Comparison of ENCODE assay signal across 8 cellular contexts in the genomic region with DNA sequence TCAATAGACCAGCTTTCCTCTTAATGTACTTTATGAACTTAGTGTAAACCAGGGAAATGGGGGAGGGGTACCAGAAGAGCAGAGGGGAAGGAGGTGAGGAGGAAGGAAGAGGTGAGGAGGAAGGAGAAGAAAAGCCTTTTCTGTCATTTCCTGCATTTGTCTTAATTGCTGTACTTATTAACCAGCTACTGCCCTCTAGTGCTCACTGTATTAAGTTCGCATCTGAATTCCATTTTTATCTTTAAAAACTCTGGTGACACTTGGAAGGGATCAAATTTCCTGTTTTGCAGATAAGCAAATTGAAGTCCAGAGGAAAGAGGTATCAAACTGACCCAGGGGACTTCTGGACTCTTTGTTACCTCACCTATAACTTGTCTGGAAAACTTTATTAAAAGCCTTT. TPM values are rescaled to one million over a fixed set of nuclear protein-coding genes. Genes with fewer than 3 reads are reported as not detected.
A peak's percentile ranks its signal among the peaks of the same experiment; 100 is the strongest.
DNase-seq lines count a peak whose midpoint lies in the region; ATAC-seq, FAIRE-seq and TF ChIP-seq lines count a peak whose summit lies in the region.

No MANE protein-coding gene starts in this region.

- peaks cover 5% of the 10 kb centered on the region for H3K4me1 ChIP-seq in A549
- peaks cover 10% of the 10 kb centered on the region for H3K4me1 ChIP-seq in osteoblast (ENCODE audit: insufficient read depth, low read length)

- ATAC-seq in A549, result peak; percentile 61 to 68; a peak in 4 of 6 replicates
- no peak for ATAC-seq in HG03521 (IDR thresholded peaks at IDR 0.05; ENCODE audit: unreplicated experiment)

- TF ChIP-seq POLR2A in A549 (IDR thresholded peaks at IDR 0.05; ENCODE audit: low read length), result no peak

- no peaks in the 10 kb centered on the region for H3K79me2 ChIP-seq in osteoblast (ENCODE audit: insufficient read depth, low read length)

- H3K27ac ChIP-seq in A549 (peak overlapping the region; percentile 15 to 63; a peak in 4 of 6 replicates), osteoblast (ENCODE audit: low read depth, low read length) (no peak overlapping the region)

- H3K4me2 ChIP-seq in A549, result no peak overlapping the region
- no peak overlapping the region for H3K4me2 ChIP-seq in osteoblast (ENCODE audit: insufficient read depth, low read length)

- TF ChIP-seq EP300 in A549 (IDR thresholded peaks at IDR 0.05), result no peak

- H3K4me3 ChIP-seq in A549, result no peak overlapping the region
- no peak overlapping the region for H3K4me3 ChIP-seq in fibroblast of pulmonary artery (replicated peaks; ENCODE audit: low read depth, low read length)
- no peak overlapping the region for H3K4me3 ChIP-seq in osteoblast (ENCODE audit: insufficient read depth, low read length)

- no peaks in the 10 kb centered on the region for H3K27me3 ChIP-seq in osteoblast (ENCODE audit: insufficient read depth, low read length)

- TF ChIP-seq CTCF in A549 (IDR thresholded peaks at IDR 0.05) (peak; percentile 92), fibroblast of pulmonary artery (IDR thresholded peaks at IDR 0.05; ENCODE audit: low read length, missing control alignments) (peak; percentile 73), osteoblast (IDR thresholded peaks at IDR 0.05; ENCODE audit: extremely low read depth, low read depth, low read length) (peak; percentile 70)

- CTCF ChIA-PET in A549 (lab: Yijun Ruan, JAX), result interaction anchor here (0.5 to 13.8 kb wide), 57 partner anchors 8 to 1554 kb away, joined by 3 to 214 read pairs (median 4); partner anchors contain the start of genes BORCS5, LRP6 and MANSC1

- H4K20me1 ChIP-seq in osteoblast (ENCODE audit: insufficient read depth, low read length), result no peaks in the 10 kb centered on the region

- no peak overlapping the region for H2AFZ ChIP-seq in osteoblast (ENCODE audit: low read length)

- peak; percentile 89 for FAIRE-seq in A549 (lab: Jason Lieb, UNC)

- POLR2A ChIA-PET in A549 (lab: Yijun Ruan, JAX), result interaction anchor here (1.7 kb wide), 1 partner anchor 61 kb away, joined by 6 read pairs; the partner anchor contains the start of gene LRP6

- H3K36me3 ChIP-seq in osteoblast (ENCODE audit: insufficient read depth, low read length), result no peaks in the 10 kb centered on the region

- peak; percentile 55 to 82 for DNase-seq in A549 (ENCODE audit: low read depth in 1 of 2, low spot score in 1 of 2)
- peak; percentile 18 for DNase-seq in ELF-1 (ENCODE audit: low read depth, low spot score)
- DNase-seq in NCI-H1105 treated with DMSO at 0.1 percent for 48 hours (lab: John Stamatoyannopoulos, UW), result peak; percentile 77
- peak; percentile 9 to 80 for DNase-seq in SW 1271 (lab: John Stamatoyannopoulos, UW)
- DNase-seq in fibroblast of pulmonary artery (ENCODE audit: low read depth), result peak; percentile 81
- no peak for DNase-seq in osteoblast (ENCODE audit: insufficient read length, low spot score, missing footprints)
- DNase-seq in HPDE6-E6E7 (ENCODE audit: extremely low spot score), result no peak

- 0% methylated on average over 1 of the region's 1 CpG for WGBS in A549 (ENCODE audit: missing lambda C conversion rate)

- no peaks in the 10 kb centered on the region for H3K9me3 ChIP-seq in A549
- H3K9me3 ChIP-seq in osteoblast (ENCODE audit: low read depth, low read length), result no peaks in the 10 kb centered on the region

- TF ChIP-seq RAD21 in A549 (conservative IDR thresholded peaks at IDR 0.05 in 1 of 2, IDR thresholded peaks at IDR 0.05 in 1 of 2), result peak; percentile 90 to 96

TF ChIP-seq in A549, 52 proteins besides CTCF, POLR2A, EP300 and RAD21:
- TF ChIP-seq REST (IDR thresholded peaks at IDR 0.05), result no peak
- peak; percentile 92 for TF ChIP-seq SMC3 (IDR thresholded peaks at IDR 0.05)

RNA-seq across cellular contexts. Expression of gene MANSC1, which starts 22.2 kb away (rescaled TPM):
- polyA plus RNA-seq in A549 (2011; rRNA removed) (3.9 and 9.7 TPM in 2 replicates), A549 (2017; fragmentation: RNase III; extraction: RNeasy Plus Mini Kit Qiagen cat#74134 plus additional on column Dnase treatment) (3.7 to 4.4 TPM (median 3.8 TPM) in 3 replicates)
- 0.86 and 1.1 TPM in 2 replicates for polyA plus RNA-seq in A549 (2012; cell fraction: cytosol; rRNA removed)
- polyA plus RNA-seq in A549 (2012; cell fraction: nucleus; rRNA removed), result 0.47 and 0.86 TPM in 2 replicates
- 3.5 and 4.5 TPM in 2 replicates for polyA minus RNA-seq in A549 (2011; rRNA and poly(A)+ RNA removed)
- total RNA-seq in osteoblast, result 3.3 and 4.7 TPM in 2 replicates

RNA-seq across cellular contexts. Expression of gene BORCS5, which starts 29.1 kb away (rescaled TPM):
- polyA plus RNA-seq in A549 (2011; rRNA removed), result 10.2 and 13.7 TPM in 2 replicates
- polyA plus RNA-seq in A549 (2012; cell fraction: cytosol; rRNA removed), result 15.0 and 17.7 TPM in 2 replicates
- polyA plus RNA-seq in A549 (2012; cell fraction: nucleus; rRNA removed), result 22.1 and 29.4 TPM in 2 replicates
- polyA plus RNA-seq in A549 (2017; fragmentation: RNase III; extraction: RNeasy Plus Mini Kit Qiagen cat#74134 plus additional on column Dnase treatment), result 5.1 to 7.3 TPM (median 6.2 TPM) in 3 replicates
- 22.4 and 30.7 TPM in 2 replicates for polyA minus RNA-seq in A549 (2011; rRNA and poly(A)+ RNA removed)
- 14.8 and 20.0 TPM in 2 replicates for total RNA-seq in osteoblast

Comparison
In these comparisons a context has a peak if more than half of its experiments do, and no peak if none do; other contexts are left out.
1. DNase-seq: peak in A549 (2 of 2), ELF-1 (single experiment), NCI-H1105 treated with DMSO at 0.1 percent for 48 hours (single experiment), SW 1271 (2 of 2) and fibroblast of pulmonary artery (single experiment); none in osteoblast (single experiment) and HPDE6-E6E7 (single experiment).
2. Peak in every context shown above with its lines, with median percentiles within 50 percentile points of each other: CTCF ChIP-seq.